ENCODE assay signal across 21 cellular contexts in genomic region chr11:46044601-46045000, GRCh38.
DNase-seq lines count a peak whose midpoint lies in the region; ATAC-seq, FAIRE-seq and TF ChIP-seq lines count a peak whose summit lies in the region.
"Had no signal": no experiment of that assay in that cellular context is flagged by ENCODE, and none has a peak within 500 bp of the region (broad histone marks: within the 10 kb centered on the region; RNA-seq: fewer than 3 reads in every experiment).

No MANE protein-coding gene starts in this region.

- H3K36me3 ChIP-seq in mucosa of descending colon (ENCODE audit: low read depth) (no peaks in the 10 kb centered on the region), WERI-Rb-1 (peaks cover 8% of the 10 kb centered on the region; the same call in 1 of the 2 replicates), body of pancreas (replicated peaks in 1 of 2; ENCODE audit: insufficient read depth in 1 of 2, low read depth in 2 of 2) (no peaks in the 10 kb centered on the region)

- H3K4me3 ChIP-seq in mucosa of descending colon (no peak overlapping the region), WERI-Rb-1 (ENCODE audit: low read depth, low read length) (no peak overlapping the region), body of pancreas (no peak overlapping the region)
- H3K4me3 ChIP-seq: BLaER1 had no signal

- H3K27ac Mint-ChIP-seq in central memory CD8-positive, alpha-beta T cell (ENCODE audit: low read depth) = peak overlapping the region; percentile 8
- H3K27ac Mint-ChIP-seq: B cell; CD4-positive, CD25-positive, alpha-beta regulatory T cell; CD8-positive, alpha-beta T cell had no signal

- TF ChIP-seq CTCF in mucosa of descending colon (IDR thresholded peaks at IDR 0.05) (no peak), WERI-Rb-1 (IDR thresholded peaks at IDR 0.05; ENCODE audit: low read depth, low read length) (no peak), body of pancreas (IDR thresholded peaks at IDR 0.05) (no peak)

- intact Hi-C loops in mucosa of descending colon (cut with DNase I, micrococcal nuclease) = no loop called here
- intact Hi-C loops in body of pancreas (cut with DNase I) = no loop called here

- 59 to 73% methylated on average over 2 of the region's 2 CpGs for WGBS in body of pancreas, 2 donors

- H3K4me1 ChIP-seq in mucosa of descending colon (ENCODE audit: low read depth) = peaks cover 3% of the 10 kb centered on the region
- H3K4me1 ChIP-seq in body of pancreas = no peaks in the 10 kb centered on the region
- H3K4me1 ChIP-seq: Caco-2 had no signal

- peaks cover 6% of the 10 kb centered on the region for H3K36me3 Mint-ChIP-seq in central memory CD8-positive, alpha-beta T cell (ENCODE audit: insufficient read depth)

- no peak for TF ChIP-seq POLR2A in body of pancreas (IDR thresholded peaks at IDR 0.05)

- no peak overlapping the region for H3K4me3 Mint-ChIP-seq in central memory CD8-positive, alpha-beta T cell
- H3K4me3 Mint-ChIP-seq: B cell; CD4-positive, CD25-positive, alpha-beta regulatory T cell; CD8-positive, alpha-beta T cell had no signal

- H3K27ac ChIP-seq in WERI-Rb-1 (no peak overlapping the region), body of pancreas (peak overlapping the region in 1 of 4 donors; percentile 12)
- H3K27ac ChIP-seq: BLaER1, C4-2B had no signal

- ATAC-seq in central memory CD8-positive, alpha-beta T cell (replicated peaks; ENCODE audit: extremely low read depth, poor library complexity, severe bottlenecking) = no peak
- peak; percentile 79 for ATAC-seq in mucosa of descending colon
- no peak for ATAC-seq in GM18873 (IDR thresholded peaks at IDR 0.05; ENCODE audit: low FRiP score, unreplicated experiment)
- ATAC-seq in body of pancreas = no peak
- ATAC-seq: CD8-positive, alpha-beta T cell had no signal

- H3K9me3 Mint-ChIP-seq in central memory CD8-positive, alpha-beta T cell = peaks cover 6% of the 10 kb centered on the region
- H3K9me3 Mint-ChIP-seq: CD4-positive, CD25-positive, alpha-beta regulatory T cell; CD8-positive, alpha-beta T cell had no signal

- H3K27me3 ChIP-seq in WERI-Rb-1 (ENCODE audit: insufficient read depth, low read depth, severe bottlenecking) (no peaks in the 10 kb centered on the region), body of pancreas (no peaks in the 10 kb centered on the region)
- H3K27me3 ChIP-seq: BLaER1 had no signal

- peaks cover 50% of the 10 kb centered on the region for H3K4me1 Mint-ChIP-seq in central memory CD8-positive, alpha-beta T cell

- FAIRE-seq in islet of Langerhans (lab: Jason Lieb, UNC) = peak; percentile 17
- FAIRE-seq: GM12891, GM18507, H1 had no signal

- no peaks in the 10 kb centered on the region for H3K27me3 Mint-ChIP-seq in central memory CD8-positive, alpha-beta T cell
- H3K27me3 Mint-ChIP-seq: B cell; CD4-positive, CD25-positive, alpha-beta regulatory T cell had no signal

- H3K9me3 ChIP-seq in mucosa of descending colon (no peaks in the 10 kb centered on the region), WERI-Rb-1 (ENCODE audit: severe bottlenecking) (no peaks in the 10 kb centered on the region), body of pancreas (no peaks in the 10 kb centered on the region)
- H3K9me3 ChIP-seq: Caco-2 had no signal

- DNase-seq in central memory CD8-positive, alpha-beta T cell (ENCODE audit: low spot score in 2 of 2) = no peak
- no peak for DNase-seq in mucosa of descending colon
- DNase-seq in WERI-Rb-1 = no peak
- no peak for DNase-seq in DMS79 treated with DMSO at 0.1 percent for 48 hours (lab: John Stamatoyannopoulos, UW)
- no peak for DNase-seq in body of pancreas
- DNase-seq: Caco-2; CD4-positive, CD25-positive, alpha-beta regulatory T cell; CD8-positive, alpha-beta T cell; DMS153; EL; GDM1; H7; HCEC 1CT had no signal
